8 cellular contexts compared by ENCODE assay signal in the genomic region with DNA sequence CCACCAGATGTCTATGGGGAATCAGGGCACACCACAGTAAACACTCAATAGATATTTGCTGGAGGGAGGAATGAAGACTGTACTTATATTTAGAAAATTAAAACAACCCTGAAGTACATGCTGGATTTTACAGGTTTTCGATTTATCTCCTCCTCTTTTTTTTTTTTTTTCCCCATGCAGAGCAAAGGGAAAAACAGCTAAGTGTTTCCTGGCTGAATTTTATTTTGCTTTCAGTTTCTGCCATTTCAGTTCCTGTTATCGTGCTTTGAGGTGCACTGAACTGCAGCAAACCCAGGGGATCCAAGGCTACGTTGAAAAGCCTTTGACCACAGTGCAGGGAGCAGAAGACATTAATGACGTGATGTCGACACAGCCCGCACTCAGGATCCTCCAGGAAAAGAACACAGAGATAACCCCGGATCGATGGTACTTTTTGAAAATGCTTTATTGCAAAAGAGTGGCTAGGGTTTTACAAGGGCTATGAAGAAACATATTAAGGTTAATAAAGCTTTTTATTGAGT. TPM values are rescaled to one million over a fixed set of nuclear protein-coding genes. Genes with fewer than 3 reads are reported as not detected.
DNase-seq lines count a peak whose midpoint lies in the region; ATAC-seq and TF ChIP-seq lines count a peak whose summit lies in the region.

No MANE protein-coding gene starts in this region.

- dilution Hi-C loops in mammary epithelial cell (cut with HindIII; ENCODE audit: low sequenced_read_pairs) = no loop called here

- H3K9me3 ChIP-seq in Peyer's patch (no peaks in the 10 kb centered on the region), mammary epithelial cell (replicated peaks; ENCODE audit: insufficient read depth, low read length) (no peaks in the 10 kb centered on the region), suprapubic skin (no peaks in the 10 kb centered on the region)

- no peaks in the 10 kb centered on the region for H3K36me3 Mint-ChIP-seq in memory B cell

- TF ChIP-seq EP300 in suprapubic skin (IDR thresholded peaks at IDR 0.05) = no peak

- H3K4me1 ChIP-seq in Peyer's patch (peaks cover 0 to 13% (median 3%) of the 10 kb centered on the region in 4 donors), mammary epithelial cell (ENCODE audit: insufficient read depth, low read length) (no peaks in the 10 kb centered on the region), suprapubic skin (peaks cover 22% of the 10 kb centered on the region)

- H3K4me3 ChIP-seq in Peyer's patch = peak overlapping the region; percentile 5 to 41 (median 28)
- no peak overlapping the region for H3K4me3 ChIP-seq in mammary epithelial cell (replicated peaks in 1 of 3; ENCODE audit: insufficient read depth in 1 of 3, low read depth in 2 of 3, low read length in 3 of 3)
- H3K4me3 ChIP-seq in suprapubic skin = peak overlapping the region; percentile 38

- no TSS peak for BruUV-seq in mammary epithelial cell (replicated peaks; lab: Mats Ljungman, UMichigan)

- H3K9ac ChIP-seq in mammary epithelial cell (ENCODE audit: insufficient read depth, low read length) = no peak overlapping the region

- no peaks in the 10 kb centered on the region for H3K9me3 Mint-ChIP-seq in memory B cell

- CTCF ChIA-PET in mammary epithelial cell (lab: Charles Lee; ENCODE audit: low non-redundant PET) = no interaction called here

- peaks cover 5% of the 10 kb centered on the region for H3K4me1 Mint-ChIP-seq in memory B cell

- H3K27ac ChIP-seq in Peyer's patch = peak overlapping the region; percentile 66 to 89 (median 76)
- H3K27ac ChIP-seq in mammary epithelial cell (ENCODE audit: insufficient read depth, low read depth, low read length) = no peak overlapping the region
- H3K27ac ChIP-seq in suprapubic skin = peak overlapping the region; percentile 54

- H3K4me3 Mint-ChIP-seq in memory B cell = peak overlapping the region; percentile 94

- H4K20me1 ChIP-seq in mammary epithelial cell (ENCODE audit: insufficient read depth, low read length) = no peaks in the 10 kb centered on the region

- no peaks in the 10 kb centered on the region for H3K27me3 Mint-ChIP-seq in memory B cell

- peak; percentile 6 to 30 for TF ChIP-seq POLR2A in Peyer's patch (IDR thresholded peaks at IDR 0.05)
- TF ChIP-seq POLR2A in suprapubic skin (IDR thresholded peaks at IDR 0.05) = no peak

- ATAC-seq in GM18873 (IDR thresholded peaks at IDR 0.05; ENCODE audit: low FRiP score, unreplicated experiment) (peak; percentile 91), HG03060 (IDR thresholded peaks at IDR 0.05; ENCODE audit: low read depth, unreplicated experiment) (peak; percentile 87), memory B cell (ENCODE audit: low read depth) (peak; percentile 96)

- H3K36me3 ChIP-seq in Peyer's patch (no peaks in the 10 kb centered on the region), mammary epithelial cell (ENCODE audit: insufficient read depth, low read length) (no peaks in the 10 kb centered on the region), suprapubic skin (no peaks in the 10 kb centered on the region)

- H3K79me2 ChIP-seq in mammary epithelial cell (ENCODE audit: insufficient read depth, low read length) = no peaks in the 10 kb centered on the region

- no peaks in the 10 kb centered on the region for H3K27me3 ChIP-seq in Peyer's patch
- no peaks in the 10 kb centered on the region for H3K27me3 ChIP-seq in mammary epithelial cell (ENCODE audit: insufficient read depth, low read length)
- H3K27me3 ChIP-seq in suprapubic skin = no peaks in the 10 kb centered on the region

- DNase-seq in AG08395 (ENCODE audit: low spot score) (peak; percentile 43), Peyer's patch (peak; percentile 65 to 89 (median 65)), mammary epithelial cell (no peak), memory B cell (ENCODE audit: low spot score in 2 of 2) (peak; percentile 15 to 16), suprapubic skin (ENCODE audit: low spot score in 2 of 2) (no peak), occipital lobe (lab: John Stamatoyannopoulos, UW) (no peak)

- in situ Hi-C loops in mammary epithelial cell (cut with MboI; ENCODE audit: low sequenced_read_pairs in 2 of 2) = no loop called here

- H3K27ac Mint-ChIP-seq in memory B cell = peak overlapping the region; percentile 77

- 91% methylated on average over 8 of the region's 8 CpGs for WGBS in mammary epithelial cell (ENCODE audit: low coverage, missing lambda C conversion rate)
- 39% methylated on average over 8 of the region's 8 CpGs for WGBS in suprapubic skin

- H2AFZ ChIP-seq in mammary epithelial cell (ENCODE audit: low read depth, low read length) = peak overlapping the region; percentile 54

- TF ChIP-seq CTCF in Peyer's patch (IDR thresholded peaks at IDR 0.05) (no peak), mammary epithelial cell (conservative IDR thresholded peaks at IDR 0.05 in 1 of 2, IDR thresholded peaks at IDR 0.05 in 1 of 2; ENCODE audit: extremely low read depth in 1 of 2, insufficient read depth in 1 of 2, low read depth in 1 of 2, low read length in 2 of 2) (no peak), suprapubic skin (IDR thresholded peaks at IDR 0.05) (no peak)

- intact Hi-C loops in mammary epithelial cell (cut with micrococcal nuclease) = no loop called here

- H3K4me2 ChIP-seq in mammary epithelial cell (ENCODE audit: insufficient read depth, low read depth, low read length) = peak overlapping the region; percentile 36

RNA-seq across cellular contexts. Expression of a gene that starts 35.9 kb away (rescaled TPM):
- 100 to 1,000 TPM in 1 of 4 donors, 10 to 100 TPM in 3; 89.9 to 116 (median 96.2) TPM for total RNA-seq in Peyer's patch
- 100 to 1,000 TPM; 136 to 244 TPM for total RNA-seq in mammary epithelial cell
- 117 TPM for polyA plus RNA-seq in mammary epithelial cell
- polyA minus RNA-seq in mammary epithelial cell = 123 TPM
- 10 to 100 TPM; 52.3 to 73.7 (median 58.6) TPM for total RNA-seq in suprapubic skin
- total RNA-seq in occipital lobe = 199 TPM

Comparison
In these comparisons a context has a peak if more than half of its experiments do, and no peak if none do; other contexts are left out.
1. DNase-seq: peak in AG08395 (single experiment), Peyer's patch (3 of 3) and memory B cell (2 of 2); none in mammary epithelial cell (single experiment), suprapubic skin (0 of 2) and occipital lobe (single experiment).
2. H3K4me3 ChIP-seq: peak in Peyer's patch (4 of 4) and suprapubic skin (single experiment); none in mammary epithelial cell (0 of 3).
3. POLR2A ChIP-seq: peak in Peyer's patch (2 of 2); none in suprapubic skin (0 of 2).
4. Peak in every context shown above with its lines, with median percentiles within 50 percentile points of each other: ATAC-seq.